In the genomic region with DNA sequence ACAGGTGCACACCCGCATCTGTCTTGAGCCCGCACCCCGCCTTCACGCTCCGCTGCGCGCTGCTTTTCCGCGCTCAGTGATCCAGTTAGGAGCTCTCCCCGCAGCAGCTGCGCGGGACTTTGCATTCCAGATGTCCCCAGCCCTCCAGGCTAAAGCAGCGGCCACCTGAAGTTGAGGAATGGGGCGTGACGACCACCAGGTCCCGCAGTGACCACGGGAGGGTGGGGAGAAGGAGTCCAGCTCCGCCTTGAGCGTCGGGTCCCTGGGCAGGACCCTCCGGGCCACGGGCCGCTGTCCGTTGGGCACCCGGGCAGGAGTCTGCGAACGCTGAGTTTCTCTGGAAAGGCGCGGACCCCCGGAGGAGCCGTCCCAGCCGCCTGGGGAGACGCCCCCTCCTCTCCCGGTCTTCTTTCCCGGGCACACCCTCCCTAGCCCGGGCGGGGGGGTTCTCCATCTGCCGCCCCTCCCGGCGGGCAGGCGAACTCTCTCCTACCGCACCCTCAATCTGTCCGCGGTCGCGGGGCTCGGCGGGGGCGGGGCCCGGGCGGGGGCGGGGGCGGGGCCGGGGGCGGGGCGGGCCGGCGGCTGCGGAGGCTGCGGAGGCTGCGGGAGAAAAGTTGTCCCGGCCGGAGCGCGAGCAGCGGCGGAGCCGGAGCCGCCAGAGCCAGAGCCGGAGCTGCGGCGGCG, we compare ENCODE assay signal across 15 cellular contexts. TPM values are rescaled to one million over a fixed set of nuclear protein-coding genes. Genes with fewer than 3 reads are reported as not detected.
DNase-seq lines count a peak whose midpoint lies in the region; ATAC-seq and TF ChIP-seq lines count a peak whose summit lies in the region.
"Had no signal": no experiment of that assay in that cellular context is flagged by ENCODE, and none has a peak within 500 bp of the region (broad histone marks: within the 10 kb centered on the region; RNA-seq: fewer than 3 reads in every experiment).

A gene (plus strand): TSS at position 612 of the 687 bp plus-strand sequence. CDS start 233 bp downstream, outside the sequence.

- TF ChIP-seq RAD21 in IMR-90 (IDR thresholded peaks at IDR 0.05; ENCODE audit: low read length): no peak

- DNase-seq in IMR-90 (no peak), mesothelial cell of epicardium (ENCODE audit: low spot score in 2 of 2, unreplicated experiment in 2 of 2) (peak in 1 of 2 experiments; percentile 47), substantia nigra (lab: John Stamatoyannopoulos, UW) (peak in 7 of 49 donors; percentile 12 to 55 (median 23))
- DNase-seq: activated T-cell treated with anti-CD3 and anti-CD28 coated beads, Interleukin-2, amount 50 U/mL, for 1 hour; CD4-positive, CD25-positive, alpha-beta regulatory T cell; kidney glomerular epithelial cell; SHP77 had no signal

- H3K9me3 ChIP-seq in IMR-90 (ENCODE audit: control insufficient read depth, insufficient read depth, low read length): peaks cover 19% of the 10 kb centered on the region
- peaks cover 0 to 4% of the 10 kb centered on the region in 2 donors for H3K9me3 ChIP-seq in esophagus (ENCODE audit: control insufficient read depth in 2 of 2, insufficient read depth in 1 of 2, low read depth in 1 of 2, low read length in 1 of 2)

- no peak within 1 kb of the TSS for H2AK9ac ChIP-seq in IMR-90 (replicated peaks; ENCODE audit: low read depth, low read length, poor library complexity)

- H3K14ac ChIP-seq in IMR-90 (replicated peaks; ENCODE audit: low read depth, low read length): no peak within 1 kb of the TSS

- peak within 1 kb of the TSS; percentile 58 for H2AFZ ChIP-seq in IMR-90 (replicated peaks; ENCODE audit: low read length, poor library complexity)

- no peak for TF ChIP-seq POLR2A in IMR-90 (IDR thresholded peaks at IDR 0.05; ENCODE audit: low read depth, low read length)

- no peak within 1 kb of the TSS for H4K91ac ChIP-seq in IMR-90 (ENCODE audit: insufficient read depth, low read depth, low read length)

- no TSS peak for BruUV-seq in IMR-90 (replicated peaks; lab: Mats Ljungman, UMichigan)

- 5% methylated on average over 15 of the region's 73 CpGs; no CpG with 5 or more reads in 1 of the 2 experiments for WGBS in IMR-90 (ENCODE audit: extremely low coverage in 2 of 2, insufficient read length in 1 of 2), 2 experiments
- 2 to 4% methylated on average over 38 to 73 of the region's 73 CpGs for WGBS in esophagus, 2 donors

- no peak within 1 kb of the TSS for H3K56ac ChIP-seq in IMR-90 (ENCODE audit: extremely low read depth, insufficient read depth, low read length)

- no peak within 1 kb of the TSS for H2BK15ac ChIP-seq in IMR-90 (ENCODE audit: low read depth, low read length)

- H3K4me3 Mint-ChIP-seq in mesothelial cell of epicardium: peak within 1 kb of the TSS; percentile 75
- H3K4me3 Mint-ChIP-seq: CD4-positive, CD25-positive, alpha-beta regulatory T cell had no signal

- H2BK20ac ChIP-seq in IMR-90 (ENCODE audit: low read depth, low read length): no peak within 1 kb of the TSS

- no peaks in the 10 kb centered on the region for H3K79me1 ChIP-seq in IMR-90 (ENCODE audit: low read depth in 1 of 2, low read length in 2 of 2)

- no peak within 1 kb of the TSS for H2BK5ac ChIP-seq in IMR-90 (ENCODE audit: low read depth, low read length, poor library complexity, severe bottlenecking)

- dilution Hi-C loops in IMR-90 (cut with HindIII; ENCODE audit: low sequenced_read_pairs, unreplicated experiment): no loop called here

- H4K5ac ChIP-seq in IMR-90 (ENCODE audit: low read depth, low read length): no peak within 1 kb of the TSS

- H2AK5ac ChIP-seq in IMR-90 (ENCODE audit: low read depth, low read length): no peak within 1 kb of the TSS

- H3K9me1 ChIP-seq in IMR-90 (ENCODE audit: insufficient read depth, low read length): no peaks in the 10 kb centered on the region

- H3K27me3 ChIP-seq in IMR-90 (ENCODE audit: control insufficient read depth, insufficient read depth, low read length) (no peaks in the 10 kb centered on the region), esophagus (ENCODE audit: control insufficient read depth in 1 of 2, insufficient read depth in 2 of 2, low read length in 2 of 2) (peaks cover 3 to 5% of the 10 kb centered on the region in 2 donors)

- no peak within 1 kb of the TSS for H3K27ac Mint-ChIP-seq in mesothelial cell of epicardium
- H3K27ac Mint-ChIP-seq: CD4-positive, CD25-positive, alpha-beta regulatory T cell had no signal

- H3K36me3 ChIP-seq in IMR-90 (ENCODE audit: control insufficient read depth, insufficient read depth, low read length): no peaks in the 10 kb centered on the region
- H3K36me3 ChIP-seq in esophagus (ENCODE audit: control insufficient read depth in 2 of 2, insufficient read depth in 2 of 2, low read length in 1 of 2): no peaks in the 10 kb centered on the region

- no peak within 1 kb of the TSS for H3K4ac ChIP-seq in IMR-90 (ENCODE audit: low read depth, low read length)

- no peaks in the 10 kb centered on the region for H3K36me3 Mint-ChIP-seq in mesothelial cell of epicardium
- H3K36me3 Mint-ChIP-seq: CD4-positive, CD25-positive, alpha-beta regulatory T cell had no signal

- H3K4me3 ChIP-seq in IMR-90 (ENCODE audit: insufficient read depth, low read depth, low read length) (no peak within 1 kb of the TSS), esophagus (ENCODE audit: low read depth in 1 of 2, low read length in 2 of 2) (peak within 1 kb of the TSS; percentile 37 to 40)

- peaks cover 12% of the 10 kb centered on the region for H3K9me3 Mint-ChIP-seq in mesothelial cell of epicardium

- no peak within 1 kb of the TSS for H4K8ac ChIP-seq in IMR-90 (ENCODE audit: low read depth in 2 of 2, low read length in 2 of 2)

- intact Hi-C loops in IMR-90 (cut with micrococcal nuclease): no loop called here

- H3K4me1 ChIP-seq in IMR-90 (ENCODE audit: control insufficient read depth, insufficient read depth, low read length): no peaks in the 10 kb centered on the region
- H3K4me1 ChIP-seq in esophagus (ENCODE audit: control insufficient read depth in 2 of 2, insufficient read depth in 2 of 2, low read length in 1 of 2): peaks cover 0 to 2% of the 10 kb centered on the region in 2 donors

- H3K23ac ChIP-seq in IMR-90 (ENCODE audit: low read depth, low read length): no peak within 1 kb of the TSS

- H4K20me1 ChIP-seq in IMR-90 (ENCODE audit: insufficient read depth, low read length): no peaks in the 10 kb centered on the region

- H3K4me1 Mint-ChIP-seq in mesothelial cell of epicardium: peaks cover 8% of the 10 kb centered on the region
- H3K4me1 Mint-ChIP-seq: CD4-positive, CD25-positive, alpha-beta regulatory T cell had no signal

- H3K9ac ChIP-seq in IMR-90 (ENCODE audit: low read depth, low read length): no peak within 1 kb of the TSS

- H3K27me3 Mint-ChIP-seq in mesothelial cell of epicardium (ENCODE audit: low read depth): peaks cover 84% of the 10 kb centered on the region

- no peak within 1 kb of the TSS for H3K18ac ChIP-seq in IMR-90 (ENCODE audit: low read depth, low read length)

- in situ Hi-C loops in IMR-90 (cut with MboI; ENCODE audit: low sequenced_read_pairs): no loop called here

- TF ChIP-seq CTCF in IMR-90 (conservative IDR thresholded peaks at IDR 0.05; ENCODE audit: low read depth, low read length) (no peak), mesothelial cell of epicardium (IDR thresholded peaks at IDR 0.05; ENCODE audit: unreplicated experiment) (no peak)

- CTCF ChIA-PET in IMR-90 (lab: Yijun Ruan, JAX): no interaction called here

- POLR2A ChIA-PET in IMR-90 (lab: Charles Lee; ENCODE audit: unreplicated experiment): no interaction called here

- H2BK120ac ChIP-seq in IMR-90 (ENCODE audit: low read depth, low read length): no peak within 1 kb of the TSS

- no peak within 1 kb of the TSS for H3K4me2 ChIP-seq in IMR-90 (ENCODE audit: low read depth, low read length)

- H3K27ac ChIP-seq in IMR-90 (ENCODE audit: insufficient read depth, low read length) (no peak within 1 kb of the TSS), esophagus (ENCODE audit: low read depth in 2 of 2, low read length in 1 of 2) (no peak within 1 kb of the TSS), substantia nigra (ENCODE audit: low read depth, low read length, poor library complexity, severe bottlenecking) (peak within 1 kb of the TSS; percentile 15)

- ATAC-seq in IMR-90 (ENCODE audit: low read depth) (no peak), GM19455 (IDR thresholded peaks at IDR 0.05; ENCODE audit: unreplicated experiment) (no peak), GM18520 (IDR thresholded peaks at IDR 0.05; ENCODE audit: unreplicated experiment) (no peak), HG02852 (IDR thresholded peaks at IDR 0.05; ENCODE audit: unreplicated experiment) (no peak), HG02870 (IDR thresholded peaks at IDR 0.05; ENCODE audit: unreplicated experiment) (no peak)

TF ChIP-seq in IMR-90, 13 proteins besides CTCF, POLR2A, EP300 and RAD21:
- TF ChIP-seq MXI1 (IDR thresholded peaks at IDR 0.05; ENCODE audit: borderline replicate concordance, low read depth, low read length) (no peak), SMC3 (IDR thresholded peaks at IDR 0.05; ENCODE audit: low read depth, low read length) (no peak), MAZ (IDR thresholded peaks at IDR 0.05; ENCODE audit: borderline replicate concordance, low read depth, low read length) (no peak), RCOR1 (IDR thresholded peaks at IDR 0.05; ENCODE audit: insufficient replicate concordance, low read length) (no peak), BHLHE40 (IDR thresholded peaks at IDR 0.05; ENCODE audit: low read depth, low read length) (no peak), CHD1 (IDR thresholded peaks at IDR 0.05; ENCODE audit: low read depth, low read length) (no peak), RFX5 (IDR thresholded peaks at IDR 0.05; ENCODE audit: low read depth, low read length) (no peak)

RNA-seq across cellular contexts. Expression of the gene that starts here (rescaled TPM):
- total RNA-seq in IMR-90 (2012; rRNA removed) (not detected in 2 replicates), mesothelial cell of epicardium (24.2 to 26.0 TPM (median 25.5 TPM) in 3 replicates)
- polyA plus RNA-seq in IMR-90 (2012; rRNA removed) (not detected in 2 replicates), esophagus (under 1 TPM; 0.43 to 0.65 TPM)
- polyA plus RNA-seq in IMR-90 (2012; cell fraction: cytosol; rRNA removed): not detected in 2 replicates
- polyA plus RNA-seq in IMR-90 (2012; cell fraction: nucleus; rRNA removed; ENCODE audit: low replicate concordance): not detected in 2 replicates
- total RNA-seq: bronchial epithelial cell; CD4-positive, CD25-positive, alpha-beta regulatory T cell; NCI-H460; renal cortical epithelial cell had no signal

Comparison
In these comparisons a context has a peak if more than half of its experiments do, and no peak if none do; other contexts are left out.
1. RNA of the gene that starts here (total RNA-seq): 24.2 to 26.0 TPM in mesothelial cell of epicardium; not detected in IMR-90; every median in the first group is over 10 times any median in the second.